Comparison of ENCODE assay signal across 17 cellular contexts in the genomic region with DNA sequence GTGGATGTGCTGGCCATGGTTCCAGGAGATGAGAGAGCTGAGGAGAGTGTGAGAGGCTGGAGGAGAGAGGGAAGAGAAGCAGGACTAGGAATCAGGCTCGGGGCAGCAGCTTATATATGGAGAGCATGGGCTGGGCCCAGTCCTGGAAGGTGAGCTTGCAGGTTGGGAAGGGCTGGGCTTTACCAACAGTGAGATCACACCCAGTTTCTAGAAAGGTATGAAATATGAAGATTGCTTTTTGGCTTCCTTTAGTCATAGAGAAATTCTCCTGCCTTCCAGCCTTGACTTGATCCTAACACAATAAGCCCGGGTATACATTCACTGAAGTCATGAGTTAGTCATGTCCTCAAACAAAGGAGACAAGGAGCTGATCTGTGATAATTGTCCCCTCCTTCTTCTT. TPM values are rescaled to one million over a fixed set of nuclear protein-coding genes. Genes with fewer than 3 reads are reported as not detected.
DNase-seq lines count a peak whose midpoint lies in the region; ATAC-seq, FAIRE-seq and TF ChIP-seq lines count a peak whose summit lies in the region.
"Had no signal": no experiment of that assay in that cellular context is flagged by ENCODE, and none has a peak within 500 bp of the region (broad histone marks: within the 10 kb centered on the region; RNA-seq: fewer than 3 reads in every experiment).

Gene KRT6A (minus strand): TSS at position 86 of the 400 bp plus-strand sequence. CDS start 69 bp downstream, at position 17.

- H3K18ac ChIP-seq in neuronal stem cell (ENCODE audit: low read length), result no peak within 1 kb of the TSS

- no peak within 1 kb of the TSS for H3K9ac ChIP-seq in neuronal stem cell (ENCODE audit: low read depth, low read length, poor library complexity)

- ATAC-seq in A549 (no peak), esophagus mucosa (peak; percentile 62)
- no peak for ATAC-seq in activated CD8-positive, alpha-beta T cell treated with anti-CD3 and anti-CD28 coated beads for 36 hours
- ATAC-seq in stimulated activated effector memory CD8-positive, alpha-beta T cell treated with anti-CD3 and anti-CD28 coated beads, Interleukin-12 subunit alpha, Interleukin-12 subunit beta, amount 100 ng/mL, for 72 hours, result no peak
- ATAC-seq: HCT116 had no signal

- no peak for DNase-seq in A549 (ENCODE audit: low read depth in 1 of 2, low spot score in 1 of 2)
- peak; percentile 85 for DNase-seq in RWPE1 (ENCODE audit: low spot score)
- DNase-seq in neuronal stem cell (ENCODE audit: low spot score), result no peak
- DNase-seq in activated CD8-positive, alpha-beta T cell treated with anti-CD3 and anti-CD28 coated beads for 36 hours, result no peak
- no peak for DNase-seq in stimulated activated CD8-positive, alpha-beta memory T cell treated with anti-CD3 and anti-CD28 coated beads, Interleukin-4, amount 100 ng/mL, for 48 hours
- no peak for DNase-seq in COLO829 (ENCODE audit: low spot score)
- no peak for DNase-seq in stimulated activated effector memory CD8-positive, alpha-beta T cell treated with anti-CD3 and anti-CD28 coated beads, Interleukin-12 subunit alpha, Interleukin-12 subunit beta, amount 100 ng/mL, for 72 hours (ENCODE audit: low spot score in 2 of 2)
- DNase-seq: AML-193, Kasumi-1, NCI-H1048, NCI-H1694, NCI-H69, SIG-M5 had no signal

- no peak within 1 kb of the TSS for H3K14ac ChIP-seq in neuronal stem cell (ENCODE audit: low read length)

- no peak within 1 kb of the TSS for H3K4me3 ChIP-seq in A549
- H3K4me3 ChIP-seq in neuronal stem cell (ENCODE audit: low read length in 2 of 2), result no peak within 1 kb of the TSS

- no peak within 1 kb of the TSS for H2BK12ac ChIP-seq in neuronal stem cell (ENCODE audit: low read length)

- FAIRE-seq in A549 (lab: Jason Lieb, UNC), result no peak
- FAIRE-seq: A204.1, RCC 7860 had no signal

- TF ChIP-seq CTCF in A549 (IDR thresholded peaks at IDR 0.05) (no peak), RWPE1 (conservative IDR thresholded peaks at IDR 0.05; ENCODE audit: low read depth) (no peak)
- TF ChIP-seq CTCF in activated CD8-positive, alpha-beta T cell treated with anti-CD3 and anti-CD28 coated beads for 36 hours (IDR thresholded peaks at IDR 0.05), result no peak

- TF ChIP-seq POLR2A in A549 (IDR thresholded peaks at IDR 0.05; ENCODE audit: low read length), result no peak

- H3K4me1 Mint-ChIP-seq in activated CD8-positive, alpha-beta T cell treated with anti-CD3 and anti-CD28 coated beads for 36 hours (ENCODE audit: low read depth), result no peaks in the 10 kb centered on the region
- H3K4me1 Mint-ChIP-seq in stimulated activated effector memory CD8-positive, alpha-beta T cell treated with anti-CD3 and anti-CD28 coated beads, Interleukin-12 subunit alpha, Interleukin-12 subunit beta, amount 100 ng/mL, for 72 hours, result peaks cover 5% of the 10 kb centered on the region

- no peak within 1 kb of the TSS for H3K4me2 ChIP-seq in A549
- no peak within 1 kb of the TSS for H3K4me2 ChIP-seq in neuronal stem cell (ENCODE audit: insufficient read depth, low read length, poor library complexity, severe bottlenecking)

- H2BK5ac ChIP-seq in neuronal stem cell (ENCODE audit: low read length), result no peak within 1 kb of the TSS

- H3K36me3 Mint-ChIP-seq in activated CD8-positive, alpha-beta T cell treated with anti-CD3 and anti-CD28 coated beads for 36 hours (ENCODE audit: low read depth), result no peaks in the 10 kb centered on the region
- H3K36me3 Mint-ChIP-seq in stimulated activated effector memory CD8-positive, alpha-beta T cell treated with anti-CD3 and anti-CD28 coated beads, Interleukin-12 subunit alpha, Interleukin-12 subunit beta, amount 100 ng/mL, for 72 hours, result no peaks in the 10 kb centered on the region

- POLR2A ChIA-PET in A549 (lab: Yijun Ruan, JAX) (no interaction called here), RWPE1 (lab: Yijun Ruan, JAX; ENCODE audit: low non-redundant PET) (interaction anchor here (1.0 kb wide), 1 partner anchor 28 kb away, joined by 4 read pairs; no protein-coding TSS in a partner anchor)
- POLR2A ChIA-PET in activated CD8-positive, alpha-beta T cell treated with anti-CD3 and anti-CD28 coated beads for 36 hours (lab: Charles Lee), result no interaction called here

- 54% methylated on average over 2 of the region's 2 CpGs for WGBS in A549 (ENCODE audit: missing lambda C conversion rate)
- no CpG with 5 or more reads among the region's 2 CpGs for WGBS in neuronal stem cell (ENCODE audit: extremely low coverage in 2 of 2, insufficient read length in 2 of 2, insufficient replicate concordance in 1 of 2), 2 donors

- TF ChIP-seq EP300 in A549 (IDR thresholded peaks at IDR 0.05), result no peak

- peaks cover 0 to 8% (median 0%) of the 10 kb centered on the region in 3 experiments for H3K27me3 ChIP-seq in neuronal stem cell (ENCODE audit: control insufficient read depth in 3 of 3, insufficient read depth in 3 of 3, low read depth in 1 of 3, low read length in 3 of 3)

- H2AFZ ChIP-seq in neuronal stem cell (ENCODE audit: low read length), result no peak within 1 kb of the TSS

- no peak within 1 kb of the TSS for H3K4me3 Mint-ChIP-seq in activated CD8-positive, alpha-beta T cell treated with anti-CD3 and anti-CD28 coated beads for 36 hours
- no peak within 1 kb of the TSS for H3K4me3 Mint-ChIP-seq in stimulated activated effector memory CD8-positive, alpha-beta T cell treated with anti-CD3 and anti-CD28 coated beads, Interleukin-12 subunit alpha, Interleukin-12 subunit beta, amount 100 ng/mL, for 72 hours

- no peak within 1 kb of the TSS for H3K4ac ChIP-seq in neuronal stem cell (ENCODE audit: low read length)

- H3K4me1 ChIP-seq in A549 (peaks cover 37% of the 10 kb centered on the region), neuronal stem cell (ENCODE audit: control insufficient read depth in 2 of 2, insufficient read depth in 1 of 2, low read depth in 1 of 2, low read length in 2 of 2) (peaks cover 0 to 16% of the 10 kb centered on the region in 2 donors)

- H3K9me3 ChIP-seq in A549, result no peaks in the 10 kb centered on the region
- H3K9me3 ChIP-seq in neuronal stem cell (replicated peaks in 1 of 2; ENCODE audit: control insufficient read depth in 2 of 2, insufficient read depth in 1 of 2, low read depth in 1 of 2, low read length in 2 of 2), result no peaks in the 10 kb centered on the region

- no peak within 1 kb of the TSS for H2BK15ac ChIP-seq in neuronal stem cell (ENCODE audit: low read length)

- no peaks in the 10 kb centered on the region for H3K36me3 ChIP-seq in neuronal stem cell (replicated peaks in 1 of 2; ENCODE audit: control insufficient read depth in 2 of 2, insufficient read depth in 2 of 2, low read length in 2 of 2)

- no peak within 1 kb of the TSS for H3K27ac Mint-ChIP-seq in activated CD8-positive, alpha-beta T cell treated with anti-CD3 and anti-CD28 coated beads for 36 hours
- H3K27ac Mint-ChIP-seq in stimulated activated effector memory CD8-positive, alpha-beta T cell treated with anti-CD3 and anti-CD28 coated beads, Interleukin-12 subunit alpha, Interleukin-12 subunit beta, amount 100 ng/mL, for 72 hours, result no peak within 1 kb of the TSS

- no peak within 1 kb of the TSS for H4K91ac ChIP-seq in neuronal stem cell (ENCODE audit: low read depth, low read length, poor library complexity)

- peaks cover 30% of the 10 kb centered on the region for H3K27me3 Mint-ChIP-seq in activated CD8-positive, alpha-beta T cell treated with anti-CD3 and anti-CD28 coated beads for 36 hours

- no peaks in the 10 kb centered on the region for H3K9me3 Mint-ChIP-seq in activated CD8-positive, alpha-beta T cell treated with anti-CD3 and anti-CD28 coated beads for 36 hours
- H3K9me3 Mint-ChIP-seq in stimulated activated effector memory CD8-positive, alpha-beta T cell treated with anti-CD3 and anti-CD28 coated beads, Interleukin-12 subunit alpha, Interleukin-12 subunit beta, amount 100 ng/mL, for 72 hours, result no peaks in the 10 kb centered on the region

- intact Hi-C loops in activated CD8-positive, alpha-beta T cell treated with anti-CD3 and anti-CD28 coated beads for 36 hours (cut with micrococcal nuclease), result no loop called here

- no peak within 1 kb of the TSS for H2BK120ac ChIP-seq in neuronal stem cell (ENCODE audit: low read depth, low read length)

- H2AK5ac ChIP-seq in neuronal stem cell (ENCODE audit: low read depth, low read length), result no peak within 1 kb of the TSS

- H3K27ac ChIP-seq in A549 (peak within 1 kb of the TSS; percentile 12 to 23; a peak in 3 of 6 replicates), RWPE1 (peak within 1 kb of the TSS; percentile 100), neuronal stem cell (replicated peaks; ENCODE audit: low read length) (no peak within 1 kb of the TSS)

- CTCF ChIA-PET in A549 (lab: Yijun Ruan, JAX) (interaction anchor here (1.5 kb wide), 1 partner anchor 121 kb away, joined by 4 read pairs; no protein-coding TSS in a partner anchor), RWPE1 (lab: Yijun Ruan, JAX) (interaction anchor here (0.6 to 1.4 kb wide), 4 partner anchors 98 to 467 kb away, joined by 3 to 6 read pairs (median 4); no protein-coding TSS in a partner anchor)
- CTCF ChIA-PET in activated CD8-positive, alpha-beta T cell treated with anti-CD3 and anti-CD28 coated beads for 36 hours (lab: Charles Lee), result no interaction called here

- H3K79me1 ChIP-seq in neuronal stem cell (ENCODE audit: low read depth, low read length), result no peaks in the 10 kb centered on the region

- H3K23ac ChIP-seq in neuronal stem cell (ENCODE audit: low read depth, low read length, poor library complexity), result no peak within 1 kb of the TSS

- H4K8ac ChIP-seq in neuronal stem cell (ENCODE audit: low read depth, low read length), result peak within 1 kb of the TSS; percentile 45

- no peak for TF ChIP-seq RAD21 in A549 (conservative IDR thresholded peaks at IDR 0.05 in 1 of 2, IDR thresholded peaks at IDR 0.05 in 1 of 2)

TF ChIP-seq in A549, 52 proteins besides CTCF, POLR2A, EP300 and RAD21 (continues in another document):
- TF ChIP-seq CHD4 (IDR thresholded peaks at IDR 0.05; ENCODE audit: borderline replicate concordance) (no peak), CBX2 (IDR thresholded peaks at IDR 0.05; ENCODE audit: borderline replicate concordance, low read depth) (no peak), JUN (IDR thresholded peaks at IDR 0.05) (no peak)
- TF ChIP-seq, protein P1, sequence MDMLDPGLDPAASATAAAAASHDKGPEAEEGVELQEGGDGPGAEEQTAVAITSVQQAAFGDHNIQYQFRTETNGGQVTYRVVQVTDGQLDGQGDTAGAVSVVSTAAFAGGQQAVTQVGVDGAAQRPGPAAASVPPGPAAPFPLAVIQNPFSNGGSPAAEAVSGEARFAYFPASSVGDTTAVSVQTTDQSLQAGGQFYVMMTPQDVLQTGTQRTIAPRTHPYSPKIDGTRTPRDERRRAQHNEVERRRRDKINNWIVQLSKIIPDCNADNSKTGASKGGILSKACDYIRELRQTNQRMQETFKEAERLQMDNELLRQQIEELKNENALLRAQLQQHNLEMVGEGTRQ (IDR thresholded peaks at IDR 0.05), result no peak

RNA-seq across cellular contexts. Expression of gene KRT6A, which starts in this region (rescaled TPM):
- polyA plus RNA-seq in A549 (2011; rRNA removed) (0.04 and 0.09 TPM in 2 replicates), A549 (2017; fragmentation: RNase III; extraction: RNeasy Plus Mini Kit Qiagen cat#74134 plus additional on column Dnase treatment) (0.07 to 0.14 TPM (median 0.11 TPM) in 3 replicates)
- polyA plus RNA-seq in A549 (2012; cell fraction: cytosol; rRNA removed), result 0.06 and 0.15 TPM in 2 replicates
- 0.13 and 0.34 TPM in 2 replicates for polyA plus RNA-seq in A549 (2012; cell fraction: nucleus; rRNA removed)
- polyA minus RNA-seq in A549 (2011; rRNA and poly(A)+ RNA removed), result 0.29 and 1.5 TPM in 2 replicates
- 18,870 TPM for total RNA-seq in esophagus mucosa
- polyA plus RNA-seq in neuronal stem cell (2013, experiment 1 of 2), result not detected
- polyA plus RNA-seq in neuronal stem cell (2013, experiment 2 of 2), result not detected
- not detected for total RNA-seq in activated CD8-positive, alpha-beta T cell treated with anti-CD3 and anti-CD28 coated beads for 36 hours

Comparison
In these comparisons a context has a peak if more than half of its experiments do, and no peak if none do; other contexts are left out.
1. RNA of gene KRT6A (total RNA-seq): 18,870 TPM in esophagus mucosa (single experiment); not detected in activated CD8-positive, alpha-beta T cell treated with anti-CD3 and anti-CD28 coated beads for 36 hours; every median in the first group is over 1,000 times any median in the second.